Comparison of ENCODE assay signal across 1 cellular context in the genomic region with DNA sequence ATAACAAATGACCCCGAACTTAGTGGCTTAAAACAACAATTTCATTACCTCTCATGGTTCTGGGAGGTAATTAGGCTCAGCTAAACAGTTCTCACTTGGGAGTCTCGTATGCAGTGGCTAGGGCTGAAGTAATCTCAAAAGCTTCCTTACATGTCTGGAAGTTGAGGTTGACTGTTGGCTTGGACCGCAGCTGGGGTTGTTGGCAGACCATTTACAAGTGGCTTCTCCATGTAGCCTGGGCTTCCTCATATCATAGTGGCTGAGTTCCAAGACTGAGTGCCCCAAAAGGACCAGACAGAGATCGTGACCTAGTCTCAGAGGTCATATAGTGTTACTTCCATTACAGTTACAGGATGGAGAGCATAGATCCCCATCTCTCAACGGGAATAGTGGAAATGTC.
TF ChIP-seq lines count a peak whose summit lies in the region.

No MANE protein-coding gene starts in this region.

TF ChIP-seq in HepG2, 621 proteins besides CTCF, POLR2A, EP300 and RAD21:
- TF ChIP-seq ADNP (CRISPR knock-in tag; IDR thresholded peaks at IDR 0.05) (no peak), TSC22D2 (CRISPR knock-in tag; IDR thresholded peaks at IDR 0.05; ENCODE audit: borderline replicate concordance) (no peak), ZNF20 (CRISPR knock-in tag; IDR thresholded peaks at IDR 0.05) (no peak), ZNF260 (CRISPR knock-in tag; IDR thresholded peaks at IDR 0.05; ENCODE audit: borderline replicate concordance, low read depth) (no peak), ONECUT2 (CRISPR knock-in tag; IDR thresholded peaks at IDR 0.05) (no peak), DMAP1 (CRISPR knock-in tag; IDR thresholded peaks at IDR 0.05) (no peak), ZNF614 (CRISPR knock-in tag; IDR thresholded peaks at IDR 0.05; ENCODE audit: borderline replicate concordance) (no peak), SAFB2 (CRISPR knock-in tag; IDR thresholded peaks at IDR 0.05; ENCODE audit: borderline replicate concordance, low read depth) (no peak), MAFF (IDR thresholded peaks at IDR 0.05; ENCODE audit: low read depth, low read length) (no peak), TGIF2 (CRISPR knock-in tag; IDR thresholded peaks at IDR 0.05) (no peak), TBX2 (CRISPR knock-in tag; IDR thresholded peaks at IDR 0.05; ENCODE audit: borderline replicate concordance) (no peak), SMAD3 (CRISPR knock-in tag; IDR thresholded peaks at IDR 0.05) (no peak), ZNF761 (CRISPR knock-in tag; conservative IDR thresholded peaks at IDR 0.05) (no peak), CENPT (CRISPR knock-in tag; IDR thresholded peaks at IDR 0.05; ENCODE audit: low read depth) (no peak), KDM2A (CRISPR knock-in tag; IDR thresholded peaks at IDR 0.05; ENCODE audit: borderline replicate concordance, low read depth) (no peak), SMARCC2 (IDR thresholded peaks at IDR 0.05) (no peak)
- TF ChIP-seq, protein P1, sequence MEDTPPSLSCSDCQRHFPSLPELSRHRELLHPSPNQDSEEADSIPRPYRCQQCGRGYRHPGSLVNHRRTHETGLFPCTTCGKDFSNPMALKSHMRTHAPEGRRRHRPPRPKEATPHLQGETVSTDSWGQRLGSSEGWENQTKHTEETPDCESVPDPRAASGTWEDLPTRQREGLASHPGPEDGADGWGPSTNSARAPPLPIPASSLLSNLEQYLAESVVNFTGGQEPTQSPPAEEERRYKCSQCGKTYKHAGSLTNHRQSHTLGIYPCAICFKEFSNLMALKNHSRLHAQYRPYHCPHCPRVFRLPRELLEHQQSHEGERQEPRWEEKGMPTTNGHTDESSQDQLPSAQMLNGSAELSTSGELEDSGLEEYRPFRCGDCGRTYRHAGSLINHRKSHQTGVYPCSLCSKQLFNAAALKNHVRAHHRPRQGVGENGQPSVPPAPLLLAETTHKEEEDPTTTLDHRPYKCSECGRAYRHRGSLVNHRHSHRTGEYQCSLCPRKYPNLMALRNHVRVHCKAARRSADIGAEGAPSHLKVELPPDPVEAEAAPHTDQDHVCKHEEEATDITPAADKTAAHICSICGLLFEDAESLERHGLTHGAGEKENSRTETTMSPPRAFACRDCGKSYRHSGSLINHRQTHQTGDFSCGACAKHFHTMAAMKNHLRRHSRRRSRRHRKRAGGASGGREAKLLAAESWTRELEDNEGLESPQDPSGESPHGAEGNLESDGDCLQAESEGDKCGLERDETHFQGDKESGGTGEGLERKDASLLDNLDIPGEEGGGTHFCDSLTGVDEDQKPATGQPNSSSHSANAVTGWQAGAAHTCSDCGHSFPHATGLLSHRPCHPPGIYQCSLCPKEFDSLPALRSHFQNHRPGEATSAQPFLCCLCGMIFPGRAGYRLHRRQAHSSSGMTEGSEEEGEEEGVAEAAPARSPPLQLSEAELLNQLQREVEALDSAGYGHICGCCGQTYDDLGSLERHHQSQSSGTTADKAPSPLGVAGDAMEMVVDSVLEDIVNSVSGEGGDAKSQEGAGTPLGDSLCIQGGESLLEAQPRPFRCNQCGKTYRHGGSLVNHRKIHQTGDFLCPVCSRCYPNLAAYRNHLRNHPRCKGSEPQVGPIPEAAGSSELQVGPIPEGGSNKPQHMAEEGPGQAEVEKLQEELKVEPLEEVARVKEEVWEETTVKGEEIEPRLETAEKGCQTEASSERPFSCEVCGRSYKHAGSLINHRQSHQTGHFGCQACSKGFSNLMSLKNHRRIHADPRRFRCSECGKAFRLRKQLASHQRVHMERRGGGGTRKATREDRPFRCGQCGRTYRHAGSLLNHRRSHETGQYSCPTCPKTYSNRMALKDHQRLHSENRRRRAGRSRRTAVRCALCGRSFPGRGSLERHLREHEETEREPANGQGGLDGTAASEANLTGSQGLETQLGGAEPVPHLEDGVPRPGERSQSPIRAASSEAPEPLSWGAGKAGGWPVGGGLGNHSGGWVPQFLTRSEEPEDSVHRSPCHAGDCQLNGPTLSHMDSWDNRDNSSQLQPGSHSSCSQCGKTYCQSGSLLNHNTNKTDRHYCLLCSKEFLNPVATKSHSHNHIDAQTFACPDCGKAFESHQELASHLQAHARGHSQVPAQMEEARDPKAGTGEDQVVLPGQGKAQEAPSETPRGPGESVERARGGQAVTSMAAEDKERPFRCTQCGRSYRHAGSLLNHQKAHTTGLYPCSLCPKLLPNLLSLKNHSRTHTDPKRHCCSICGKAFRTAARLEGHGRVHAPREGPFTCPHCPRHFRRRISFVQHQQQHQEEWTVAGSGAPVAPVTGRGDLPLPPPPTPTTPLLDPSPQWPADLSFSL (CRISPR knock-in tag; IDR thresholded peaks at IDR 0.05) = no peak
- TF ChIP-seq, protein P2, sequence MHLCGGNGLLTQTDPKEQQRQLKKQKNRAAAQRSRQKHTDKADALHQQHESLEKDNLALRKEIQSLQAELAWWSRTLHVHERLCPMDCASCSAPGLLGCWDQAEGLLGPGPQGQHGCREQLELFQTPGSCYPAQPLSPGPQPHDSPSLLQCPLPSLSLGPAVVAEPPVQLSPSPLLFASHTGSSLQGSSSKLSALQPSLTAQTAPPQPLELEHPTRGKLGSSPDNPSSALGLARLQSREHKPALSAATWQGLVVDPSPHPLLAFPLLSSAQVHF (CRISPR knock-in tag; IDR thresholded peaks at IDR 0.05) = no peak
- TF ChIP-seq, protein P3, sequence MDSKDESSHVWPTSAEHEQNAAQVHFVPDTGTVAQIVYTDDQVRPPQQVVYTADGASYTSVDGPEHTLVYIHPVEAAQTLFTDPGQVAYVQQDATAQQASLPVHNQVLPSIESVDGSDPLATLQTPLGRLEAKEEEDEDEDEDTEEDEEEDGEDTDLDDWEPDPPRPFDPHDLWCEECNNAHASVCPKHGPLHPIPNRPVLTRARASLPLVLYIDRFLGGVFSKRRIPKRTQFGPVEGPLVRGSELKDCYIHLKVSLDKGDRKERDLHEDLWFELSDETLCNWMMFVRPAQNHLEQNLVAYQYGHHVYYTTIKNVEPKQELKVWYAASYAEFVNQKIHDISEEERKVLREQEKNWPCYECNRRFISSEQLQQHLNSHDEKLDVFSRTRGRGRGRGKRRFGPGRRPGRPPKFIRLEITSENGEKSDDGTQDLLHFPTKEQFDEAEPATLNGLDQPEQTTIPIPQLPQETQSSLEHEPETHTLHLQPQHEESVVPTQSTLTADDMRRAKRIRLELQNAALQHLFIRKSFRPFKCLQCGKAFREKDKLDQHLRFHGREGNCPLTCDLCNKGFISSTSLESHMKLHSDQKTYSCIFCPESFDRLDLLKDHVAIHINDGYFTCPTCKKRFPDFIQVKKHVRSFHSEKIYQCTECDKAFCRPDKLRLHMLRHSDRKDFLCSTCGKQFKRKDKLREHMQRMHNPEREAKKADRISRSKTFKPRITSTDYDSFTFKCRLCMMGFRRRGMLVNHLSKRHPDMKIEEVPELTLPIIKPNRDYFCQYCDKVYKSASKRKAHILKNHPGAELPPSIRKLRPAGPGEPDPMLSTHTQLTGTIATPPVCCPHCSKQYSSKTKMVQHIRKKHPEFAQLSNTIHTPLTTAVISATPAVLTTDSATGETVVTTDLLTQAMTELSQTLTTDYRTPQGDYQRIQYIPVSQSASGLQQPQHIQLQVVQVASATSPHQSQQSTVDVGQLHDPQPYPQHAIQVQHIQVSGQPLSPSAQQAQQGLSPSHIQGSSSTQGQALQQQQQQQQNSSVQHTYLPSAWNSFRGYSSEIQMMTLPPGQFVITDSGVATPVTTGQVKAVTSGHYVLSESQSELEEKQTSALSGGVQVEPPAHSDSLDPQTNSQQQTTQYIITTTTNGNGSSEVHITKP (CRISPR knock-in tag; IDR thresholded peaks at IDR 0.05; ENCODE audit: low read depth) = no peak
- TF ChIP-seq, protein P4, sequence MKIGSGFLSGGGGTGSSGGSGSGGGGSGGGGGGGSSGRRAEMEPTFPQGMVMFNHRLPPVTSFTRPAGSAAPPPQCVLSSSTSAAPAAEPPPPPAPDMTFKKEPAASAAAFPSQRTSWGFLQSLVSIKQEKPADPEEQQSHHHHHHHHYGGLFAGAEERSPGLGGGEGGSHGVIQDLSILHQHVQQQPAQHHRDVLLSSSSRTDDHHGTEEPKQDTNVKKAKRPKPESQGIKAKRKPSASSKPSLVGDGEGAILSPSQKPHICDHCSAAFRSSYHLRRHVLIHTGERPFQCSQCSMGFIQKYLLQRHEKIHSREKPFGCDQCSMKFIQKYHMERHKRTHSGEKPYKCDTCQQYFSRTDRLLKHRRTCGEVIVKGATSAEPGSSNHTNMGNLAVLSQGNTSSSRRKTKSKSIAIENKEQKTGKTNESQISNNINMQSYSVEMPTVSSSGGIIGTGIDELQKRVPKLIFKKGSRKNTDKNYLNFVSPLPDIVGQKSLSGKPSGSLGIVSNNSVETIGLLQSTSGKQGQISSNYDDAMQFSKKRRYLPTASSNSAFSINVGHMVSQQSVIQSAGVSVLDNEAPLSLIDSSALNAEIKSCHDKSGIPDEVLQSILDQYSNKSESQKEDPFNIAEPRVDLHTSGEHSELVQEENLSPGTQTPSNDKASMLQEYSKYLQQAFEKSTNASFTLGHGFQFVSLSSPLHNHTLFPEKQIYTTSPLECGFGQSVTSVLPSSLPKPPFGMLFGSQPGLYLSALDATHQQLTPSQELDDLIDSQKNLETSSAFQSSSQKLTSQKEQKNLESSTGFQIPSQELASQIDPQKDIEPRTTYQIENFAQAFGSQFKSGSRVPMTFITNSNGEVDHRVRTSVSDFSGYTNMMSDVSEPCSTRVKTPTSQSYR (CRISPR knock-in tag; IDR thresholded peaks at IDR 0.05; ENCODE audit: borderline replicate concordance) = no peak
